ENCODE assay signal across 22 cellular contexts in genomic region chr20:23299673-23300050, GRCh38.
"Had no signal": no experiment of that assay in that cellular context is flagged by ENCODE, and none has a peak within 500 bp of the region (broad histone marks: within the 10 kb centered on the region; RNA-seq: fewer than 3 reads in every experiment).

No MANE protein-coding gene starts in this region.

- H3K4me1 Mint-ChIP-seq: memory B cell; stimulated activated effector memory CD8-positive, alpha-beta T cell treated with anti-CD3 and anti-CD28 coated beads, Interleukin-12 subunit alpha, Interleukin-12 subunit beta, amount 100 ng/mL, for 72 hours had no signal

- H3K27me3 ChIP-seq: hepatocyte, ovary, right atrium auricular region, stomach, tibial artery, vagina had no signal

- H3K9me3 Mint-ChIP-seq: memory B cell; natural killer cell treated with Interleukin-12 subunit alpha and Interleukin-12 subunit beta and Interleukin-15 and Interleukin-18, amount 100 ng/mL, for 72 hours; stimulated activated effector memory CD8-positive, alpha-beta T cell treated with anti-CD3 and anti-CD28 coated beads, Interleukin-12 subunit alpha, Interleukin-12 subunit beta, amount 100 ng/mL, for 72 hours; type B pancreatic cell had no signal

- H3K36me3 Mint-ChIP-seq: memory B cell; naive thymus-derived CD4-positive, alpha-beta T cell; natural killer cell treated with Interleukin-12 subunit alpha and Interleukin-12 subunit beta and Interleukin-15 and Interleukin-18, amount 100 ng/mL, for 72 hours; stimulated activated effector memory CD8-positive, alpha-beta T cell treated with anti-CD3 and anti-CD28 coated beads, Interleukin-12 subunit alpha, Interleukin-12 subunit beta, amount 100 ng/mL, for 72 hours; type B pancreatic cell had no signal

- H3K4me1 ChIP-seq: right atrium auricular region, tibial artery, vagina had no signal

- H3K79me2 ChIP-seq: hepatocyte had no signal

- H3K4me3 ChIP-seq: hepatocyte, left ventricle myocardium inferior, lung, mucosa of descending colon, ovary, right atrium auricular region, spleen, stomach, thoracic aorta, tibial artery, vagina had no signal

- H3K4me2 ChIP-seq: hepatocyte had no signal

- H3K27ac Mint-ChIP-seq: memory B cell; naive thymus-derived CD4-positive, alpha-beta T cell; natural killer cell treated with Interleukin-12 subunit alpha and Interleukin-12 subunit beta and Interleukin-15 and Interleukin-18, amount 100 ng/mL, for 72 hours; progenitor cell of endocrine pancreas; stimulated activated effector memory CD8-positive, alpha-beta T cell treated with anti-CD3 and anti-CD28 coated beads, Interleukin-12 subunit alpha, Interleukin-12 subunit beta, amount 100 ng/mL, for 72 hours; type B pancreatic cell had no signal

- H3K27ac ChIP-seq: hepatocyte, left ventricle myocardium inferior, ovary, right atrium auricular region, spleen, stomach, thoracic aorta, tibial artery, vagina had no signal

- H2AFZ ChIP-seq: hepatocyte had no signal

- ATAC-seq: mucosa of descending colon; naive thymus-derived CD4-positive, alpha-beta T cell; natural killer cell treated with Interleukin-12 subunit alpha and Interleukin-12 subunit beta and Interleukin-15 and Interleukin-18, amount 100 ng/mL, for 72 hours; stimulated activated effector memory CD8-positive, alpha-beta T cell treated with anti-CD3 and anti-CD28 coated beads, Interleukin-12 subunit alpha, Interleukin-12 subunit beta, amount 100 ng/mL, for 72 hours had no signal

- H3K36me3 ChIP-seq: left ventricle myocardium inferior, ovary, right atrium auricular region, spleen, stomach, thoracic aorta, tibial artery, vagina had no signal

- H3K4me3 Mint-ChIP-seq: memory B cell; naive thymus-derived CD4-positive, alpha-beta T cell; natural killer cell treated with Interleukin-12 subunit alpha and Interleukin-12 subunit beta and Interleukin-15 and Interleukin-18, amount 100 ng/mL, for 72 hours; stimulated activated effector memory CD8-positive, alpha-beta T cell treated with anti-CD3 and anti-CD28 coated beads, Interleukin-12 subunit alpha, Interleukin-12 subunit beta, amount 100 ng/mL, for 72 hours; type B pancreatic cell had no signal

- DNase-seq: islet precursor cell; left ventricle myocardium inferior; midbrain; mucosa of descending colon; naive thymus-derived CD4-positive, alpha-beta T cell; ovary; small intestine; spleen; stimulated activated CD4-positive, alpha-beta T cell treated with anti-CD3 and anti-CD28 coated beads, Interleukin-4, amount 100 ng/mL, for 24 hours; stimulated activated naive CD4-positive, alpha-beta T cell; stomach; tibial artery had no signal

- H3K9me3 ChIP-seq: left ventricle myocardium inferior, mucosa of descending colon, ovary, right atrium auricular region, spleen, stomach, thoracic aorta, tibial artery, vagina had no signal
